In the genomic region with DNA sequence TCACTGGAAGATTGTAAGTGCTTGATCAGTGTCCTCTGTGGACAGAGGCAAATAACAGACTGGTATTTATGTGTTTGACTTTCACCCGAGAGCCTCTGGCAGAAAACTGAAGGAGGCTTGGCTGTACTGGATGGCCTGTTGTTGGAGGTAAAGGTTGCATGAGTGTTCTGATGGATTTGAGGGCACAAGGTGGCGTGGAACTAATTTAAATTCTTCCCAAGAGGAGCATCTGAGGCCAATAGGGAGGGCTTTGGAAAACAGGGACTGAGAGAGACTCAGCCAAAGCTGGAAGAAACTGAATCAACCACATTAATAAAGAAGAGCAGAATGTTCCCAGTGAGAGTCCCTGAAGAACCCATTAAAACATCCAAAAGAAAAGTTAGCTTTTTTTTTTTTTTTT, we compare ENCODE assay signal across 28 cellular contexts.
"Had no signal": no experiment of that assay in that cellular context is flagged by ENCODE, and none has a peak within 500 bp of the region (broad histone marks: within the 10 kb centered on the region; RNA-seq: fewer than 3 reads in every experiment).

No MANE protein-coding gene starts in this region.

- H3K4me3 ChIP-seq: cardiac muscle cell, colonic mucosa, dorsolateral prefrontal cortex, left lung, lower lobe of right lung, mucosa of descending colon, ovary, psoas muscle, thyroid gland, upper lobe of right lung had no signal

- ATAC-seq: left lung, lower lobe of right lung, mucosa of descending colon, psoas muscle, right cardiac atrium, upper lobe of right lung had no signal

- H3K4me1 Mint-ChIP-seq: nephron progenitor cell had no signal

- H3K4me3 Mint-ChIP-seq: activated naive CD8-positive, alpha-beta T cell; nephron progenitor cell; T-helper 2 cell treated with Interferon-gamma antibody and Interleukin-4, amounts not matched to agents 5 μg/mL and 100 μg/mL, for 36 hours had no signal

- H3K27me3 ChIP-seq: cardiac muscle cell, colonic mucosa, dorsolateral prefrontal cortex, left lung, neutrophil, ovary, thyroid gland, upper lobe of right lung had no signal

- H3K27ac ChIP-seq: cardiac muscle cell, colonic mucosa, left lung, lower lobe of right lung, neutrophil, ovary, psoas muscle, upper lobe of right lung had no signal

- H3K4me1 ChIP-seq: colonic mucosa, left lung, lower lobe of right lung, psoas muscle, upper lobe of right lung had no signal

- H3K27ac Mint-ChIP-seq: activated naive CD8-positive, alpha-beta T cell; nephron progenitor cell; T-helper 2 cell treated with Interferon-gamma antibody and Interleukin-4, amounts not matched to agents 5 μg/mL and 100 μg/mL, for 36 hours had no signal

- H3K9me3 ChIP-seq: colonic mucosa, lower lobe of right lung, mucosa of descending colon, neutrophil, ovary, psoas muscle, thyroid gland, upper lobe of right lung had no signal

- DNase-seq: activated CD4-positive, alpha-beta T cell treated with anti-CD3 and anti-CD28 coated beads for 4 hours; activated CD4-positive, alpha-beta T cell treated with anti-CD3 and anti-CD28 coated beads, Interleukin-2, amount 50 U/mL, for 4 hours; activated effector memory CD4-positive, alpha-beta T cell treated with Interleukin-2 at 50 U/mL for 16 hours; activated naive CD4-positive, alpha-beta T cell treated with Interleukin-2 at 50 U/mL for 16 hours; anterior cingulate cortex; cerebellar nuclear complex; colonic mucosa; dorsolateral prefrontal cortex; effector memory CD4-positive, alpha-beta T cell; foreskin fibroblast; kidney glomerular epithelial cell; left lung; lower lobe of right lung; mesendoderm; mucosa of descending colon; nephron progenitor cell; ovary; psoas muscle; right cardiac atrium; stimulated activated CD4-positive, alpha-beta T cell treated with anti-CD3 and anti-CD28 coated beads, Interleukin-2, amount 100 ng/mL, for 48 hours; stimulated activated naive CD4-positive, alpha-beta T cell treated with Interleukin-2 at 50 U/mL for 16 hours; T-helper 1 cell; thyroid gland; upper lobe of right lung had no signal

- H3K36me3 Mint-ChIP-seq: activated naive CD8-positive, alpha-beta T cell had no signal

- H3K36me3 ChIP-seq: cardiac muscle cell, colonic mucosa, left lung, lower lobe of right lung, neutrophil, ovary, thyroid gland, upper lobe of right lung had no signal
